Comparison of ENCODE assay signal across 10 cellular contexts in genomic region chr6:49929340-49929739, GRCh38. TPM values are rescaled to one million over a fixed set of nuclear protein-coding genes. Genes with fewer than 3 reads are reported as not detected.
"Had no signal": no experiment of that assay in that cellular context is flagged by ENCODE, and none has a peak within 500 bp of the region (broad histone marks: within the 10 kb centered on the region; RNA-seq: fewer than 3 reads in every experiment).

No MANE protein-coding gene starts in this region.

- H3K27ac ChIP-seq: HL-60, KMS-11 had no signal

- H3K4me2 ChIP-seq: KMS-11 had no signal

- H3K9ac ChIP-seq: KMS-11 had no signal

- DNase-seq: IMR-90, KBM-7, KG1 had no signal

- ATAC-seq: HepG2 had no signal

- FAIRE-seq: HepG2, HTR-8/SVneo had no signal

RNA-seq across cellular contexts. Expression of gene DEFB114, which starts 34.6 kb away (rescaled TPM):
- total RNA-seq: HepG2, HT-29, HT1080, IMR-90 had no signal
- polyA plus RNA-seq: HepG2, IgD-negative memory B cell, IMR-90 had no signal

RNA-seq across cellular contexts. Expression of gene DEFB113, which starts 40.1 kb away (rescaled TPM):
- total RNA-seq: HepG2, HT-29, HT1080, IMR-90 had no signal
- polyA plus RNA-seq: HepG2, IgD-negative memory B cell, IMR-90 had no signal
